ENCODE assay signal across 9 cellular contexts in the genomic region with DNA sequence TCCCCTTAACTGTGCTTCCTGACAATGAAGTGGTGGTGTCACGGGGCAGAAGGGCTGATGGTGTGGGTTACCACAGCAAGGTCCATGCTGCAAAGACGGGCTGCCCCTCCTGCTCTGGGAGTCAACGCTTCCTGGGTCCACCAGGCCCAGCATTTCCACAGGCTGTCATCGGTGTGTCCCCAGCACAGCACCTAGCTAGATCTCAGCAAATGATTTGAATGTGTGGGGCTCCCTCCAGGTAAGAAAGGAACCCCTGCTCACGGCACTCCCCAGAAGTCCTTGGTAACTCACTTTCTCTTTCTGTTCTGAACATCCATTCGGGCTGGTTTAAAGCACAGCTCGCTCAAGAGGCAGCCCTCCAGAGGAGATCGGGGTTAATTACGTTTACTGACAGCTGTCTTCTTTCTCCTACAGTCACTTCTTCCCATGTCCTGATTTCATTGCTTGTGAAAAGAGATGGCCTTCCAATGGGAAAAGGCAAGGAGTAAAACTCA. TPM values are rescaled to one million over a fixed set of nuclear protein-coding genes. Genes with fewer than 3 reads are reported as not detected.
DNase-seq lines count a peak whose midpoint lies in the region; ATAC-seq and TF ChIP-seq lines count a peak whose summit lies in the region.
"Had no signal": no experiment of that assay in that cellular context is flagged by ENCODE, and none has a peak within 500 bp of the region (broad histone marks: within the 10 kb centered on the region; RNA-seq: fewer than 3 reads in every experiment).

No MANE protein-coding gene starts in this region.

- H3K4me2 ChIP-seq in OCI-LY1 (ENCODE audit: low read length) = peak overlapping the region; percentile 55

- peak overlapping the region; percentile 32 for H3K4me3 ChIP-seq in OCI-LY1 (ENCODE audit: low read depth, low read length, poor library complexity, severe bottlenecking)
- peak overlapping the region; percentile 34 for H3K4me3 ChIP-seq in right cardiac atrium (ENCODE audit: low read length)

- no peaks in the 10 kb centered on the region for H3F3A ChIP-seq in OCI-LY1 (ENCODE audit: insufficient read depth, low read length)

- 26% methylated on average over 9 of the region's 9 CpGs for WGBS in right cardiac atrium

- H3K36me3 Mint-ChIP-seq in activated T-helper 2 cell treated with anti-CD3 and anti-CD28 coated beads, Interferon-gamma antibody, Interleukin-2, Interleukin-4, amounts not matched to agents 10 μg/mL and 5 μg/mL and 100 μg/mL, durations not matched to agents 14 hours and 24 hours and 36 hours (ENCODE audit: low read depth) = no peaks in the 10 kb centered on the region

- peak; percentile 83 for ATAC-seq in HG03045 (IDR thresholded peaks at IDR 0.05; ENCODE audit: unreplicated experiment)
- ATAC-seq in right cardiac atrium = peak; percentile 63 to 70

- intact Hi-C loops in activated T-helper 2 cell treated with anti-CD3 and anti-CD28 coated beads, Interferon-gamma antibody, Interleukin-2, Interleukin-4, amounts not matched to agents 10 μg/mL and 5 μg/mL and 100 μg/mL, durations not matched to agents 14 hours and 24 hours and 36 hours (cut with micrococcal nuclease) = loop anchor here (2.0 to 10.0 kb wide), 3 partner anchors 27 to 317 kb away; a partner anchor contains a TSS
- intact Hi-C loops in right cardiac atrium (cut with DNase I) = no loop called here

- H4K20me1 ChIP-seq in OCI-LY1 (ENCODE audit: insufficient read depth, low read length) = no peaks in the 10 kb centered on the region

- H3K9me3 ChIP-seq in OCI-LY1 (ENCODE audit: low read length) (no peaks in the 10 kb centered on the region), right cardiac atrium (ENCODE audit: control insufficient read depth, low read length) (no peaks in the 10 kb centered on the region)

- H3K27ac ChIP-seq in OCI-LY1 (ENCODE audit: low read depth, low read length, poor library complexity, severe bottlenecking) (no peak overlapping the region), right cardiac atrium (ENCODE audit: low read length) (peak overlapping the region; percentile 92)
- H3K27ac ChIP-seq: C4-2B had no signal

- H3K79me2 ChIP-seq in OCI-LY1 (ENCODE audit: insufficient read depth, low read length) = no peaks in the 10 kb centered on the region

- H2AFZ ChIP-seq in OCI-LY1 (ENCODE audit: low read length) = no peak overlapping the region

- H3K36me3 ChIP-seq in OCI-LY1 (ENCODE audit: insufficient read depth, low read length) = no peaks in the 10 kb centered on the region

- H3K9me2 ChIP-seq in OCI-LY1 (ENCODE audit: low read depth, low read length) = no peaks in the 10 kb centered on the region

- H3K4me1 ChIP-seq in OCI-LY1 (ENCODE audit: insufficient read depth, low read length, severe bottlenecking) = no peaks in the 10 kb centered on the region
- H3K4me1 ChIP-seq in right cardiac atrium (ENCODE audit: control insufficient read depth, insufficient read depth, low read length) = peaks cover 9% of the 10 kb centered on the region

- peak overlapping the region; percentile 96 for H3K27ac Mint-ChIP-seq in activated T-helper 2 cell treated with anti-CD3 and anti-CD28 coated beads, Interferon-gamma antibody, Interleukin-2, Interleukin-4, amounts not matched to agents 10 μg/mL and 5 μg/mL and 100 μg/mL, durations not matched to agents 14 hours and 24 hours and 36 hours

- peak; percentile 73 for DNase-seq in NK-92 treated with Interleukin-12 subunit alpha and Interleukin-12 subunit beta, amount 100 ng/mL, for 24 hours (lab: John Stamatoyannopoulos, UW)
- DNase-seq in NK-92 (lab: John Stamatoyannopoulos, UW; ENCODE audit: unreplicated experiment) = no peak
- DNase-seq in activated T-helper 2 cell treated with anti-CD3 and anti-CD28 coated beads, Interferon-gamma antibody, Interleukin-2, Interleukin-4, amounts not matched to agents 10 μg/mL and 5 μg/mL and 100 μg/mL, durations not matched to agents 14 hours and 24 hours and 36 hours (ENCODE audit: low spot score) = peak; percentile 61
- peak in 2 of 3 donors; percentile 60 to 69 for DNase-seq in right cardiac atrium
- DNase-seq in stimulated activated CD4-positive, alpha-beta T cell treated with anti-CD3 and anti-CD28 coated beads, Interleukin-15, amount 100 ng/mL, for 24 hours = peak; percentile 62
- DNase-seq in midbrain (lab: John Stamatoyannopoulos, UW) = no peak

- H3K9ac ChIP-seq in OCI-LY1 (ENCODE audit: low read length) = no peak overlapping the region

- no peaks in the 10 kb centered on the region for H3K9me3 Mint-ChIP-seq in activated T-helper 2 cell treated with anti-CD3 and anti-CD28 coated beads, Interferon-gamma antibody, Interleukin-2, Interleukin-4, amounts not matched to agents 10 μg/mL and 5 μg/mL and 100 μg/mL, durations not matched to agents 14 hours and 24 hours and 36 hours

- H3K27me3 ChIP-seq in OCI-LY1 (ENCODE audit: insufficient read depth, low read length) (0 out of 2 replicates have a peak, but pooled peaks cover 4% of the 10 kb centered on the region), right cardiac atrium (ENCODE audit: control insufficient read depth, insufficient read depth) (no peaks in the 10 kb centered on the region)

- peaks cover 36% of the 10 kb centered on the region for H3K4me1 Mint-ChIP-seq in activated T-helper 2 cell treated with anti-CD3 and anti-CD28 coated beads, Interferon-gamma antibody, Interleukin-2, Interleukin-4, amounts not matched to agents 10 μg/mL and 5 μg/mL and 100 μg/mL, durations not matched to agents 14 hours and 24 hours and 36 hours (ENCODE audit: low read depth)

- no peaks in the 10 kb centered on the region for H3K27me3 Mint-ChIP-seq in activated T-helper 2 cell treated with anti-CD3 and anti-CD28 coated beads, Interferon-gamma antibody, Interleukin-2, Interleukin-4, amounts not matched to agents 10 μg/mL and 5 μg/mL and 100 μg/mL, durations not matched to agents 14 hours and 24 hours and 36 hours (ENCODE audit: low read depth)

- TF ChIP-seq CTCF in OCI-LY1 (IDR thresholded peaks at IDR 0.05; ENCODE audit: low read length) = no peak; the same call in 1 of the 2 replicates

- peak overlapping the region; percentile 83 for H3K4me3 Mint-ChIP-seq in activated T-helper 2 cell treated with anti-CD3 and anti-CD28 coated beads, Interferon-gamma antibody, Interleukin-2, Interleukin-4, amounts not matched to agents 10 μg/mL and 5 μg/mL and 100 μg/mL, durations not matched to agents 14 hours and 24 hours and 36 hours (ENCODE audit: low read depth)

RNA-seq across cellular contexts. Expression of a gene that starts 27.3 kb away (rescaled TPM):
- total RNA-seq in activated T-helper 2 cell treated with anti-CD3 and anti-CD28 coated beads, Interferon-gamma antibody, Interleukin-2, Interleukin-4, amounts not matched to agents 10 μg/mL and 5 μg/mL and 100 μg/mL, durations not matched to agents 14 hours and 24 hours and 36 hours = 33.7 and 34.2 TPM in 2 replicates
- 1 to 10 TPM; 6.3 to 7.9 (median 7.4) TPM for total RNA-seq in right cardiac atrium
- polyA plus RNA-seq in right cardiac atrium = 6.5 TPM

Comparison
In these comparisons a context has a peak if more than half of its experiments do, and no peak if none do; other contexts are left out.
1. DNase-seq: peak in NK-92 treated with Interleukin-12 subunit alpha and Interleukin-12 subunit beta, amount 100 ng/mL, for 24 hours (single experiment), activated T-helper 2 cell treated with anti-CD3 and anti-CD28 coated beads, Interferon-gamma antibody, Interleukin-2, Interleukin-4, amounts not matched to agents 10 μg/mL and 5 μg/mL and 100 μg/mL, durations not matched to agents 14 hours and 24 hours and 36 hours (single experiment), right cardiac atrium (2 of 3) and stimulated activated CD4-positive, alpha-beta T cell treated with anti-CD3 and anti-CD28 coated beads, Interleukin-15, amount 100 ng/mL, for 24 hours (single experiment); none in NK-92 (single experiment) and midbrain (single experiment).